ENCODE assay signal across 2 cellular contexts in the genomic region with DNA sequence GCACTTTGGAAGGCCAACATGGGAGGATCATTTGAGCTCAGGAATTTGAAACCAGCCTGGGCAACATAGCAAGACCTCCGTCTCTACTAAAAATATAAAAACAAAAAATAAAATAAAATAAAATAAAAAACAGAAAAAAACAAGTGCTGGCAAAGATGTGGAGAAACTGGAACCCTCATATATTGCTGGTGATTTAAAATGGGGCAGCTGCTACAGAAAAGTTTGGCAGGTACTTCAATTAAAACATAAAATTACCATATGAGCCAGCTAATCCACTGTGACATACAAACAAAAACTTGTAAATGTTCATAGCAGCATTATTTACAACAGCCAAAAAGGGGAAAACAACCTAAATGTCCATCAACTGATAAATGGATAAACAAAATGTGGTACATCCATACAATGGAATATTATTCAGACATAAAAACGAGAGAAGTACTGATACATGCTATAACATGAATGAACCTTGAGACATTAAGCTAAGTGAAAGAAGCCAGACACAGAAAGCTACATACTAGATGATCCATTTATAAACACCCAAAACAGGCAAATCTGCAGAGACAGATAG.
TF ChIP-seq lines count a peak whose summit lies in the region.

No MANE protein-coding gene starts in this region.

TF ChIP-seq in HCT116, 20 proteins besides CTCF, POLR2A, EP300 and RAD21:
- TF ChIP-seq FOSL1 (IDR thresholded peaks at IDR 0.05; ENCODE audit: low read depth) = no peak
- no peak for TF ChIP-seq CBX3 (IDR thresholded peaks at IDR 0.05; ENCODE audit: low read depth)

TF ChIP-seq in K562, 482 proteins besides CTCF, POLR2A, EP300 and RAD21 (continues in another document):
- no peak for TF ChIP-seq TGIF2 (CRISPR knock-in tag; IDR thresholded peaks at IDR 0.05)
- no peak for TF ChIP-seq FOSL1 (tag; conservative IDR thresholded peaks at IDR 0.05)
- TF ChIP-seq, protein P1, sequence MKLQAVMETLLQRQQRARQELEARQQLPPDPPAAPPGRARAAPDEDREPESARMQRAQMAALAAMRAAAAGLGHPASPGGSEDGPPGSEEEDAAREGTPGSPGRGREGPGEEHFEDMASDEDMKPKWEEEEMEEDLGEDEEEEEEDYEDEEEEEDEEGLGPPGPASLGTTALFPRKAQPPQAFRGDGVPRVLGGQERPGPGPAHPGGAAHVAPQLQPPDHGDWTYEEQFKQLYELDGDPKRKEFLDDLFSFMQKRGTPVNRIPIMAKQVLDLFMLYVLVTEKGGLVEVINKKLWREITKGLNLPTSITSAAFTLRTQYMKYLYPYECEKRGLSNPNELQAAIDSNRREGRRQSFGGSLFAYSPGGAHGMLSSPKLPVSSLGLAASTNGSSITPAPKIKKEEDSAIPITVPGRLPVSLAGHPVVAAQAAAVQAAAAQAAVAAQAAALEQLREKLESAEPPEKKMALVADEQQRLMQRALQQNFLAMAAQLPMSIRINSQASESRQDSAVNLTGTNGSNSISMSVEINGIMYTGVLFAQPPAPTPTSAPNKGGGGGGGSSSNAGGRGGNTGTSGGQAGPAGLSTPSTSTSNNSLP (IDR thresholded peaks at IDR 0.05; ENCODE audit: borderline replicate concordance, low read depth, low read length) = no peak
- TF ChIP-seq KLF10 (CRISPR knock-in tag; IDR thresholded peaks at IDR 0.05) = no peak
- no peak for TF ChIP-seq ZKSCAN1 (IDR thresholded peaks at IDR 0.05; ENCODE audit: low read depth, low read length)
- TF ChIP-seq RBM25 (IDR thresholded peaks at IDR 0.05; ENCODE audit: low read depth, low read length, severe bottlenecking) = peak; percentile 97
- no peak for TF ChIP-seq ZNF316 (IDR thresholded peaks at IDR 0.05)
- no peak for TF ChIP-seq ZNF668 (CRISPR knock-in tag; IDR thresholded peaks at IDR 0.05)
- no peak for TF ChIP-seq RBM14 (IDR thresholded peaks at IDR 0.05; ENCODE audit: borderline replicate concordance, insufficient read depth, low read depth, low read length)
- TF ChIP-seq SMARCA5 (IDR thresholded peaks at IDR 0.05) = peak; percentile 71; the same call in 1 of the 2 replicates
- TF ChIP-seq MAFG (tag; conservative IDR thresholded peaks at IDR 0.05) = no peak
- peak; percentile 45; the same call in 1 of the 2 replicates for TF ChIP-seq BCOR (IDR thresholded peaks at IDR 0.05)
- no peak for TF ChIP-seq ZNF696 (CRISPR knock-in tag; conservative IDR thresholded peaks at IDR 0.05)
- TF ChIP-seq GMEB1 (CRISPR knock-in tag; IDR thresholded peaks at IDR 0.05) = no peak
- TF ChIP-seq PTRF (tag; IDR thresholded peaks at IDR 0.05) = no peak
- TF ChIP-seq, protein P2, sequence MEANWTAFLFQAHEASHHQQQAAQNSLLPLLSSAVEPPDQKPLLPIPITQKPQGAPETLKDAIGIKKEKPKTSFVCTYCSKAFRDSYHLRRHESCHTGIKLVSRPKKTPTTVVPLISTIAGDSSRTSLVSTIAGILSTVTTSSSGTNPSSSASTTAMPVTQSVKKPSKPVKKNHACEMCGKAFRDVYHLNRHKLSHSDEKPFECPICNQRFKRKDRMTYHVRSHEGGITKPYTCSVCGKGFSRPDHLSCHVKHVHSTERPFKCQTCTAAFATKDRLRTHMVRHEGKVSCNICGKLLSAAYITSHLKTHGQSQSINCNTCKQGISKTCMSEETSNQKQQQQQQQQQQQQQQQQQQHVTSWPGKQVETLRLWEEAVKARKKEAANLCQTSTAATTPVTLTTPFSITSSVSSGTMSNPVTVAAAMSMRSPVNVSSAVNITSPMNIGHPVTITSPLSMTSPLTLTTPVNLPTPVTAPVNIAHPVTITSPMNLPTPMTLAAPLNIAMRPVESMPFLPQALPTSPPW (CRISPR knock-in tag; IDR thresholded peaks at IDR 0.05) = no peak
- TF ChIP-seq, protein P3, sequence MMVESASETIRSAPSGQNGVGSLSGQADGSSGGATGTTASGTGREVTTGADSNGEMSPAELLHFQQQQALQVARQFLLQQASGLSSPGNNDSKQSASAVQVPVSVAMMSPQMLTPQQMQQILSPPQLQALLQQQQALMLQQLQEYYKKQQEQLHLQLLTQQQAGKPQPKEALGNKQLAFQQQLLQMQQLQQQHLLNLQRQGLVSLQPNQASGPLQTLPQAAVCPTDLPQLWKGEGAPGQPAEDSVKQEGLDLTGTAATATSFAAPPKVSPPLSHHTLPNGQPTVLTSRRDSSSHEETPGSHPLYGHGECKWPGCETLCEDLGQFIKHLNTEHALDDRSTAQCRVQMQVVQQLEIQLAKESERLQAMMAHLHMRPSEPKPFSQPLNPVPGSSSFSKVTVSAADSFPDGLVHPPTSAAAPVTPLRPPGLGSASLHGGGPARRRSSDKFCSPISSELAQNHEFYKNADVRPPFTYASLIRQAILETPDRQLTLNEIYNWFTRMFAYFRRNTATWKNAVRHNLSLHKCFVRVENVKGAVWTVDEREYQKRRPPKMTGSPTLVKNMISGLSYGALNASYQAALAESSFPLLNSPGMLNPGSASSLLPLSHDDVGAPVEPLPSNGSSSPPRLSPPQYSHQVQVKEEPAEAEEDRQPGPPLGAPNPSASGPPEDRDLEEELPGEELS (CRISPR knock-in tag; IDR thresholded peaks at IDR 0.05; ENCODE audit: borderline replicate concordance) = no peak
- no peak for TF ChIP-seq CCAR2 (IDR thresholded peaks at IDR 0.05; ENCODE audit: low read depth, low read length)
- TF ChIP-seq, protein P4, sequence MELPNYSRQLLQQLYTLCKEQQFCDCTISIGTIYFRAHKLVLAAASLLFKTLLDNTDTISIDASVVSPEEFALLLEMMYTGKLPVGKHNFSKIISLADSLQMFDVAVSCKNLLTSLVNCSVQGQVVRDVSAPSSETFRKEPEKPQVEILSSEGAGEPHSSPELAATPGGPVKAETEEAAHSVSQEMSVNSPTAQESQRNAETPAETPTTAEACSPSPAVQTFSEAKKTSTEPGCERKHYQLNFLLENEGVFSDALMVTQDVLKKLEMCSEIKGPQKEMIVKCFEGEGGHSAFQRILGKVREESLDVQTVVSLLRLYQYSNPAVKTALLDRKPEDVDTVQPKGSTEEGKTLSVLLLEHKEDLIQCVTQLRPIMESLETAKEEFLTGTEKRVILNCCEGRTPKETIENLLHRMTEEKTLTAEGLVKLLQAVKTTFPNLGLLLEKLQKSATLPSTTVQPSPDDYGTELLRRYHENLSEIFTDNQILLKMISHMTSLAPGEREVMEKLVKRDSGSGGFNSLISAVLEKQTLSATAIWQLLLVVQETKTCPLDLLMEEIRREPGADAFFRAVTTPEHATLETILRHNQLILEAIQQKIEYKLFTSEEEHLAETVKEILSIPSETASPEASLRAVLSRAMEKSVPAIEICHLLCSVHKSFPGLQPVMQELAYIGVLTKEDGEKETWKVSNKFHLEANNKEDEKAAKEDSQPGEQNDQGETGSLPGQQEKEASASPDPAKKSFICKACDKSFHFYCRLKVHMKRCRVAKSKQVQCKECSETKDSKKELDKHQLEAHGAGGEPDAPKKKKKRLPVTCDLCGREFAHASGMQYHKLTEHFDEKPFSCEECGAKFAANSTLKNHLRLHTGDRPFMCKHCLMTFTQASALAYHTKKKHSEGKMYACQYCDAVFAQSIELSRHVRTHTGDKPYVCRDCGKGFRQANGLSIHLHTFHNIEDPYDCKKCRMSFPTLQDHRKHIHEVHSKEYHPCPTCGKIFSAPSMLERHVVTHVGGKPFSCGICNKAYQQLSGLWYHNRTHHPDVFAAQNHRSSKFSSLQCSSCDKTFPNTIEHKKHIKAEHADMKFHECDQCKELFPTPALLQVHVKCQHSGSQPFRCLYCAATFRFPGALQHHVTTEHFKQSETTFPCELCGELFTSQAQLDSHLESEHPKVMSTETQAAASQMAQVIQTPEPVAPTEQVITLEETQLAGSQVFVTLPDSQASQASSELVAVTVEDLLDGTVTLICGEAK (IDR thresholded peaks at IDR 0.05) = no peak
- TF ChIP-seq, protein P4 (CRISPR knock-in tag; IDR thresholded peaks at IDR 0.05) = no peak
- no peak for TF ChIP-seq ZNF609 (CRISPR knock-in tag; IDR thresholded peaks at IDR 0.05; ENCODE audit: borderline replicate concordance)
